In genomic region chr11:610146-610801, GRCh38 we compare ENCODE assay signal across 17 cellular contexts. TPM values are rescaled to one million over a fixed set of nuclear protein-coding genes. Genes with fewer than 3 reads are reported as not detected.
DNase-seq lines count a peak whose midpoint lies in the region; ATAC-seq, FAIRE-seq and TF ChIP-seq lines count a peak whose summit lies in the region.
"Had no signal": no experiment of that assay in that cellular context is flagged by ENCODE, and none has a peak within 500 bp of the region (broad histone marks: within the 10 kb centered on the region; RNA-seq: fewer than 3 reads in every experiment).

No MANE protein-coding gene starts in this region.

- TF ChIP-seq CTCF in pancreas (IDR thresholded peaks at IDR 0.05): no peak

- peaks cover 0 to 6% (median 5%) of the 10 kb centered on the region in 3 donors for H3K4me1 ChIP-seq in pancreas

- H3K27ac Mint-ChIP-seq in activated naive CD4-positive, alpha-beta T cell treated with anti-CD3 and anti-CD28 coated beads, Interleukin-2, amount 50 U/mL, for 24 hours: peak overlapping the region; percentile 31
- H3K27ac Mint-ChIP-seq in dendritic cell treated with granulocyte-macrophage colony-stimulating factor and Interleukin-4, amounts not matched to agents 40 ng/mL and 50 ng/mL, for 4 days: peak overlapping the region; percentile 39

- no peaks in the 10 kb centered on the region for H3K9me3 ChIP-seq in pancreas
- H3K9me3 ChIP-seq: A549, Caco-2, HAP-1 had no signal

- H3K4me3 ChIP-seq in pancreas: no peak overlapping the region
- H3K4me3 ChIP-seq: A549, HAP-1 had no signal

- H3K4me1 Mint-ChIP-seq in activated naive CD4-positive, alpha-beta T cell treated with anti-CD3 and anti-CD28 coated beads, Interleukin-2, amount 50 U/mL, for 24 hours: peaks cover 12% of the 10 kb centered on the region
- peaks cover 31% of the 10 kb centered on the region for H3K4me1 Mint-ChIP-seq in dendritic cell treated with granulocyte-macrophage colony-stimulating factor and Interleukin-4, amounts not matched to agents 40 ng/mL and 50 ng/mL, for 4 days (ENCODE audit: low read depth)

- H3K9me3 Mint-ChIP-seq in activated naive CD4-positive, alpha-beta T cell treated with anti-CD3 and anti-CD28 coated beads, Interleukin-2, amount 50 U/mL, for 24 hours: no peaks in the 10 kb centered on the region
- H3K9me3 Mint-ChIP-seq in dendritic cell treated with granulocyte-macrophage colony-stimulating factor and Interleukin-4, amounts not matched to agents 40 ng/mL and 50 ng/mL, for 4 days: no peaks in the 10 kb centered on the region

- H3K27me3 Mint-ChIP-seq in activated naive CD4-positive, alpha-beta T cell treated with anti-CD3 and anti-CD28 coated beads, Interleukin-2, amount 50 U/mL, for 24 hours: no peaks in the 10 kb centered on the region
- no peaks in the 10 kb centered on the region for H3K27me3 Mint-ChIP-seq in dendritic cell treated with granulocyte-macrophage colony-stimulating factor and Interleukin-4, amounts not matched to agents 40 ng/mL and 50 ng/mL, for 4 days

- H3K27me3 ChIP-seq in pancreas: no peaks in the 10 kb centered on the region

- no peak overlapping the region for H3K4me3 Mint-ChIP-seq in activated naive CD4-positive, alpha-beta T cell treated with anti-CD3 and anti-CD28 coated beads, Interleukin-2, amount 50 U/mL, for 24 hours
- no peak overlapping the region for H3K4me3 Mint-ChIP-seq in dendritic cell treated with granulocyte-macrophage colony-stimulating factor and Interleukin-4, amounts not matched to agents 40 ng/mL and 50 ng/mL, for 4 days

- peaks cover 4 to 79% (median 47%) of the 10 kb centered on the region in 3 donors for H3K36me3 ChIP-seq in pancreas

- ATAC-seq in pancreas (no peak), GM21447 (IDR thresholded peaks at IDR 0.05; ENCODE audit: unreplicated experiment) (no peak)
- ATAC-seq: A549 had no signal

- WGBS in pancreas, 2 donors: 95 to 96% methylated on average over 15 to 18 of the region's 18 CpGs

- no peaks in the 10 kb centered on the region for H3K36me3 Mint-ChIP-seq in activated naive CD4-positive, alpha-beta T cell treated with anti-CD3 and anti-CD28 coated beads, Interleukin-2, amount 50 U/mL, for 24 hours
- peaks cover 100% of the 10 kb centered on the region for H3K36me3 Mint-ChIP-seq in dendritic cell treated with granulocyte-macrophage colony-stimulating factor and Interleukin-4, amounts not matched to agents 40 ng/mL and 50 ng/mL, for 4 days (ENCODE audit: low read depth)

- FAIRE-seq in pancreas (lab: Jason Lieb, UNC): no peak
- FAIRE-seq: A549, GM12891 had no signal

- H3K27ac ChIP-seq in pancreas: no peak overlapping the region
- H3K27ac ChIP-seq: A549, C4-2B had no signal

- no peak for DNase-seq in activated naive CD4-positive, alpha-beta T cell (lab: John Stamatoyannopoulos, UW)
- DNase-seq in pancreas (peak in 4 of 6 donors; percentile 12 to 71 (median 32)), NOMO-1 treated with dmso at 0.1 percent for 144 hours (lab: John Stamatoyannopoulos, UW; ENCODE audit: unreplicated experiment) (no peak)
- DNase-seq: Caco-2, Karpas-422, MM.1S, NCI-H187 treated with DMSO at 0.1 percent for 48 hours, NCI-H446, NCI-H774, Right ventricle myocardium superior had no signal

- intact Hi-C loops in dendritic cell treated with granulocyte-macrophage colony-stimulating factor and Interleukin-4, amounts not matched to agents 40 ng/mL and 50 ng/mL, for 4 days (cut with micrococcal nuclease): no loop called here
- intact Hi-C loops in pancreas (cut with DNase I): no loop called here

RNA-seq across cellular contexts. Expression of gene IRF7, which starts 5.5 kb away (rescaled TPM):
- 10 to 100 TPM in 2 of 6 donors, 1 to 10 TPM in 4; 4.0 to 30.0 (median 9.1) TPM for total RNA-seq in pancreas
- polyA plus RNA-seq in pancreas: 10 to 100 TPM; 33.4 to 36.6 TPM

RNA-seq across cellular contexts. Expression of gene CDHR5, which starts 14.5 kb away (rescaled TPM):
- total RNA-seq in pancreas: 1 to 10 TPM in 5 of 6 donors, under 1 TPM in 1; 0.61 to 2.7 (median 1.5) TPM
- polyA plus RNA-seq in pancreas: 1 to 10 TPM; 1.3 to 4.4 TPM
- total RNA-seq: Right ventricle myocardium superior had no signal

RNA-seq across cellular contexts. Expression of gene SCT, which starts 16.7 kb away (rescaled TPM):
- under 1 TPM in 2 of 6 donors, not detected in 4; 0.58 to 0.69 TPM for total RNA-seq in pancreas
- not detected for polyA plus RNA-seq in pancreas
- total RNA-seq: Caco-2, Right ventricle myocardium superior had no signal
- polyA plus RNA-seq: A549 had no signal

RNA-seq across cellular contexts. Expression of gene DRD4, which starts 26.8 kb away (rescaled TPM):
- 1 to 10 TPM in 1 of 6 donors, under 1 TPM in 5; 0.28 to 1.4 (median 0.66) TPM for total RNA-seq in pancreas
- 1 to 10 TPM; 2.4 TPM for polyA plus RNA-seq in pancreas
- total RNA-seq: Right ventricle myocardium superior had no signal
- polyA plus RNA-seq: A549 had no signal

RNA-seq across cellular contexts. Expression of gene PHRF1, which starts 34.0 kb away (rescaled TPM):
- total RNA-seq in pancreas: 10 to 100 TPM; 11.2 to 17.2 (median 13.1) TPM
- polyA plus RNA-seq in pancreas: 10 to 100 TPM; 15.6 to 39.3 TPM

Comparison
In these comparisons a context has a peak if more than half of its experiments do, and no peak if none do; other contexts are left out.
1. DNase-seq: peak in pancreas (4 of 6); none in activated naive CD4-positive, alpha-beta T cell (0 of 4) and NOMO-1 treated with dmso at 0.1 percent for 144 hours (single experiment).